8 cellular contexts compared by ENCODE assay signal in genomic region chr12:82358200-82359114, GRCh38. TPM values are rescaled to one million over a fixed set of nuclear protein-coding genes. Genes with fewer than 3 reads are reported as not detected.
DNase-seq lines count a peak whose midpoint lies in the region; ATAC-seq and TF ChIP-seq lines count a peak whose summit lies in the region.

CCDC59 (minus strand) TSS chr12:82358387; CDS start chr12:82358376, 11 bp downstream.
A gene with protein sequence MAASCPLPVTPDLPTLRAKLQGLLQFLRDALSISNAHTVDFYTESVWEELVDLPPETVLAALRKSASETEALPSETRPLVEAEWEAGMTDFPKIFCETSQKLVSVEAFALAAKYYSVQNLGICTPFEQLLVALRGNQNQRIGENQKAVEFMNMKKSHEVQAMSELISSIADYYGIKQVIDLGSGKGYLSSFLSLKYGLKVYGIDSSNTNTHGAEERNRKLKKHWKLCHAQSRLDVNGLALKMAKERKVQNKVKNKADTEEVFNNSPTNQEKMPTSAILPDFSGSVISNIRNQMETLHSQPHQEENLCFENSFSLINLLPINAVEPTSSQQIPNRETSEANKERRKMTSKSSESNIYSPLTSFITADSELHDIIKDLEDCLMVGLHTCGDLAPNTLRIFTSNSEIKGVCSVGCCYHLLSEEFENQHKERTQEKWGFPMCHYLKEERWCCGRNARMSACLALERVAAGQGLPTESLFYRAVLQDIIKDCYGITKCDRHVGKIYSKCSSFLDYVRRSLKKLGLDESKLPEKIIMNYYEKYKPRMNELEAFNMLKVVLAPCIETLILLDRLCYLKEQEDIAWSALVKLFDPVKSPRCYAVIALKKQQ (plus strand): TSS chr12:82358529. CDS start chr12:82358566, 37 bp downstream.

- no peaks in the 10 kb centered on the region for H3K27me3 ChIP-seq in PC-3 (ENCODE audit: low read length)
- H3K27me3 ChIP-seq in muscle layer of colon (ENCODE audit: control insufficient read depth in 1 of 2, insufficient read depth in 2 of 2, low read length in 2 of 2): no peaks in the 10 kb centered on the region

- H3K9me3 ChIP-seq in PC-3 (ENCODE audit: low read length): peaks cover 4% of the 10 kb centered on the region; the same call in 1 of the 2 replicates
- no peaks in the 10 kb centered on the region for H3K9me3 ChIP-seq in muscle layer of colon (ENCODE audit: low read length)

- H3K4me3 Mint-ChIP-seq in activated T-cell treated with anti-CD3 and anti-CD28 coated beads, Interleukin-2, amount 50 U/mL, for 4 hours: peak within 1 kb of the TSS; percentile 100

- intact Hi-C loops in PC-3 (cut with micrococcal nuclease): loop anchor here (1.0 kb wide), 1 partner anchor 714 kb away; no protein-coding TSS in a partner anchor

- H3K27ac ChIP-seq in PC-3 (ENCODE audit: low read length) (peak within 1 kb of the TSS; percentile 83), muscle layer of colon (ENCODE audit: low read depth, low read length) (peak within 1 kb of the TSS; percentile 91)

- no peaks in the 10 kb centered on the region for H4K20me1 ChIP-seq in PC-3 (ENCODE audit: low read length)

- no peaks in the 10 kb centered on the region for H3K27me3 Mint-ChIP-seq in activated T-cell treated with anti-CD3 and anti-CD28 coated beads, Interleukin-2, amount 50 U/mL, for 4 hours (ENCODE audit: low read depth)

- no peaks in the 10 kb centered on the region for H3F3A ChIP-seq in PC-3 (ENCODE audit: low read length, unreplicated experiment)

- peak within 1 kb of the TSS; percentile 97 for H2AFZ ChIP-seq in PC-3 (ENCODE audit: low read length)

- no peaks in the 10 kb centered on the region for H3K9me2 ChIP-seq in PC-3 (replicated peaks; ENCODE audit: low read length)

- POLR2A ChIA-PET in PC-3 (lab: Charles Lee; ENCODE audit: unreplicated experiment): no interaction called here

- H3K9ac ChIP-seq in PC-3 (ENCODE audit: low read length) (peak within 1 kb of the TSS; percentile 97), muscle layer of colon (ENCODE audit: low read length) (peak within 1 kb of the TSS; percentile 93)

- no peaks in the 10 kb centered on the region for H3K9me3 Mint-ChIP-seq in activated T-cell treated with anti-CD3 and anti-CD28 coated beads, Interleukin-2, amount 50 U/mL, for 4 hours

- CTCF ChIA-PET in PC-3 (lab: Charles Lee): interaction anchor here (0.6 to 0.7 kb wide), 3 partner anchors 600 to 1778 kb away, joined by 3 read pairs; no protein-coding TSS in a partner anchor

- peak; percentile 94 for ATAC-seq in GM21619 (IDR thresholded peaks at IDR 0.05; ENCODE audit: unreplicated experiment)
- peak; percentile 94 for ATAC-seq in PC-3
- peak; percentile 96 to 97 for ATAC-seq in activated T-cell treated with anti-CD3 and anti-CD28 coated beads, Interleukin-2, amount 50 U/mL, for 4 hours
- peak; percentile 99 for ATAC-seq in esophagus mucosa

- TF ChIP-seq CTCF in PC-3 (conservative IDR thresholded peaks at IDR 0.05; ENCODE audit: low read depth, low read length): peak; percentile 96

- H3K4me2 ChIP-seq in PC-3 (ENCODE audit: low read length): peak within 1 kb of the TSS; percentile 95

- no TSS peak for BruUV-seq in PC-3 (replicated peaks; lab: Mats Ljungman, UMichigan)

- H3K36me3 Mint-ChIP-seq in activated T-cell treated with anti-CD3 and anti-CD28 coated beads, Interleukin-2, amount 50 U/mL, for 4 hours (ENCODE audit: insufficient read depth): peaks cover 35% of the 10 kb centered on the region

- H3K4me1 ChIP-seq in PC-3 (ENCODE audit: insufficient read depth, low read length) (peaks cover 16% of the 10 kb centered on the region), muscle layer of colon (ENCODE audit: insufficient read depth, low read length) (peaks cover 34% of the 10 kb centered on the region)

- peaks cover 50% of the 10 kb centered on the region for H3K4me1 Mint-ChIP-seq in activated T-cell treated with anti-CD3 and anti-CD28 coated beads, Interleukin-2, amount 50 U/mL, for 4 hours (ENCODE audit: low read depth)

- DNase-seq in DMS79 (lab: John Stamatoyannopoulos, UW): peak; percentile 92
- DNase-seq in Jurkat, Clone E6-1 (ENCODE audit: low read depth, low spot score): peak; percentile 97
- peak; percentile 97 for DNase-seq in PC-3
- DNase-seq in activated T-cell treated with anti-CD3 and anti-CD28 coated beads, Interleukin-2, amount 50 U/mL, for 4 hours: peak; percentile 96
- peak; percentile 98 for DNase-seq in stimulated activated CD8-positive, alpha-beta memory T cell treated with anti-CD3 and anti-CD28 coated beads, Interleukin-7, amount 100 ng/mL, for 24 hours (ENCODE audit: low read depth)

- H3K36me3 ChIP-seq in PC-3 (ENCODE audit: low read depth, low read length) (peaks cover 25% of the 10 kb centered on the region), muscle layer of colon (ENCODE audit: insufficient read depth, low read length) (peaks cover 7% of the 10 kb centered on the region)

- H3K4me3 ChIP-seq in Jurkat, Clone E6-1 (ENCODE audit: low read length): peak within 1 kb of the TSS; percentile 98
- peak within 1 kb of the TSS; percentile 100 for H3K4me3 ChIP-seq in PC-3 (ENCODE audit: low read length)
- H3K4me3 ChIP-seq in muscle layer of colon (ENCODE audit: low read depth in 1 of 2, low read length in 2 of 2): peak within 1 kb of the TSS; percentile 82 to 99

- peaks cover 34% of the 10 kb centered on the region for H3K79me2 ChIP-seq in PC-3 (ENCODE audit: low read length)

RNA-seq across cellular contexts. Expression of gene CCDC59, which starts in this region (rescaled TPM):
- 137 TPM for polyA plus RNA-seq in Jurkat, Clone E6-1 (2012; ENCODE audit: insufficient read depth, insufficient read length)
- 53.0 and 70.1 TPM in 2 replicates for total RNA-seq in PC-3 (2014; rRNA removed)
- 100 to 1,000 TPM; 126 to 136 (median 130) TPM for total RNA-seq in activated T-cell treated with anti-CD3 and anti-CD28 coated beads, Interleukin-2, amount 50 U/mL, for 4 hours
- total RNA-seq in esophagus mucosa: 27.1 TPM

RNA-seq across cellular contexts. Expression of the second gene that starts in this region (rescaled TPM):
- polyA plus RNA-seq in Jurkat, Clone E6-1 (2012; ENCODE audit: insufficient read depth, insufficient read length): 3.2 TPM
- total RNA-seq in PC-3 (2014; rRNA removed) (5.1 and 7.9 TPM in 2 replicates), esophagus mucosa (7.3 TPM)
- total RNA-seq in activated T-cell treated with anti-CD3 and anti-CD28 coated beads, Interleukin-2, amount 50 U/mL, for 4 hours: 1 to 10 TPM; 6.7 to 7.4 (median 7.2) TPM

Comparison
In these comparisons a context has a peak if more than half of its experiments do, and no peak if none do; other contexts are left out.
1. Peak in every context shown above with its lines: DNase-seq, ATAC-seq, H3K4me3 ChIP-seq and H3K27ac ChIP-seq.